ENCODE assay signal across 8 cellular contexts in the genomic region with DNA sequence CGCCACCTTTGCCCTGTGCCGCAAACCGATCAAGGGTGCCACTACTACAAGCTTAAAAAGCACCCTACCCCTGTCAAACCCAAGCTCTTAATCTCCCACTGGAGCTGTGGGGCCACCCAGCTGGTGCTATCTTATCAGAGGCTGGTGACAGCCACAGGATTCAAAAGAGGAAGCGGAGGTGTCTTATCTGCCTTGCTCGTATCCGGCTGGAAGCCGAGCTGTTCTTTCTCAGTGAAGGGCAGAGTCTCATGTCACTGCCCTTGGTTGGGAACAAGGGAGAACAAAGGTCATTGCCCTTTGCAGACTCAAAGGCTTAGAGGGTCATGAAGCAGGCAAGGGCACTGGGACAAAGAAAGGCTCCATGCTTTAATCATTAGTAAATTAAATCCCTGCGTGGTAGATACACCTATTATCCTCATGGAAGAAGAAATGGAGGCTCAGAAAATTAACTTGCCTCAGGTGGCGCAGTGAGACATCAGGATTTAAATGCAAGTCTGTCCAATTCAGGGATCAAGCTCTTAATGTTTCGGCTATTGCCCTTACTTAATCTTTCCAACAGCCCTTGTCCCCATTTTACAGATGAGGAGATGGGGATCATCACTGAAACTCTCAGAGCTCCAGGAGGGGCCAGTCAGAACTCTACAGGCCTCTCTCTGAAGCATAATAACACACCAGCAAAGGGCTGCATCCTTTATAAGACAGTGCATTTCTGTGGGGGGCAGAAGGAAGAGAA.
A peak's percentile ranks its signal among the peaks of the same experiment; 100 is the strongest.
DNase-seq lines count a peak whose midpoint lies in the region; ATAC-seq and TF ChIP-seq lines count a peak whose summit lies in the region.

No MANE protein-coding gene starts in this region.

- no peak for DNase-seq in activated naive CD8-positive, alpha-beta T cell treated with anti-CD3 and anti-CD28 coated beads, Interleukin-2, amount 50 U/mL, for 24 hours
- no peak for DNase-seq in activated naive CD8-positive, alpha-beta T cell treated with anti-CD3 and anti-CD28 coated beads for 36 hours
- peak; percentile 78 to 92 for DNase-seq in erythroblast (lab: John Stamatoyannopoulos, UW)
- no peak for DNase-seq in hippocampal formation (lab: John Stamatoyannopoulos, UW)
- DNase-seq in tibial nerve (ENCODE audit: low spot score in 2 of 2): no peak
- no peak for DNase-seq in NCI-H2196 (lab: John Stamatoyannopoulos, UW; ENCODE audit: unreplicated experiment)
- DNase-seq in DMS153 treated with DMSO at 0.1 percent for 48 hours (lab: John Stamatoyannopoulos, UW; ENCODE audit: unreplicated experiment): no peak

- TF ChIP-seq POLR2A in erythroblast (IDR thresholded peaks at IDR 0.05; ENCODE audit: low read length) (no peak), tibial nerve (IDR thresholded peaks at IDR 0.05) (no peak)

- TF ChIP-seq EP300 in tibial nerve (IDR thresholded peaks at IDR 0.05): no peak

- no peak overlapping the region for H3K27ac Mint-ChIP-seq in activated naive CD8-positive, alpha-beta T cell treated with anti-CD3 and anti-CD28 coated beads, Interleukin-2, amount 50 U/mL, for 24 hours
- H3K27ac Mint-ChIP-seq in activated naive CD8-positive, alpha-beta T cell treated with anti-CD3 and anti-CD28 coated beads for 36 hours: no peak overlapping the region

- H3K4me3 ChIP-seq in tibial nerve: no peak overlapping the region

- no peak overlapping the region for H3K27ac ChIP-seq in tibial nerve

- peaks cover 6% of the 10 kb centered on the region for H3K9me3 Mint-ChIP-seq in activated naive CD8-positive, alpha-beta T cell treated with anti-CD3 and anti-CD28 coated beads, Interleukin-2, amount 50 U/mL, for 24 hours
- peaks cover 6% of the 10 kb centered on the region for H3K9me3 Mint-ChIP-seq in activated naive CD8-positive, alpha-beta T cell treated with anti-CD3 and anti-CD28 coated beads for 36 hours

- H3K27me3 Mint-ChIP-seq in activated naive CD8-positive, alpha-beta T cell treated with anti-CD3 and anti-CD28 coated beads, Interleukin-2, amount 50 U/mL, for 24 hours: peaks cover 6% of the 10 kb centered on the region
- H3K27me3 Mint-ChIP-seq in activated naive CD8-positive, alpha-beta T cell treated with anti-CD3 and anti-CD28 coated beads for 36 hours: peaks cover 8% of the 10 kb centered on the region

- H3K36me3 Mint-ChIP-seq in activated naive CD8-positive, alpha-beta T cell treated with anti-CD3 and anti-CD28 coated beads, Interleukin-2, amount 50 U/mL, for 24 hours (ENCODE audit: low read depth): no peaks in the 10 kb centered on the region
- peaks cover 2% of the 10 kb centered on the region for H3K36me3 Mint-ChIP-seq in activated naive CD8-positive, alpha-beta T cell treated with anti-CD3 and anti-CD28 coated beads for 36 hours

- 49 to 66% methylated on average over 10 of the region's 10 CpGs for WGBS in tibial nerve, 2 donors

- ATAC-seq in activated naive CD8-positive, alpha-beta T cell treated with anti-CD3 and anti-CD28 coated beads, Interleukin-2, amount 50 U/mL, for 24 hours: peak; percentile 69
- peak; percentile 64 for ATAC-seq in HG03571 (IDR thresholded peaks at IDR 0.05; ENCODE audit: unreplicated experiment)

- H3K36me3 ChIP-seq in tibial nerve: no peaks in the 10 kb centered on the region

- no peak overlapping the region for H3K4me3 Mint-ChIP-seq in activated naive CD8-positive, alpha-beta T cell treated with anti-CD3 and anti-CD28 coated beads, Interleukin-2, amount 50 U/mL, for 24 hours
- no peak overlapping the region for H3K4me3 Mint-ChIP-seq in activated naive CD8-positive, alpha-beta T cell treated with anti-CD3 and anti-CD28 coated beads for 36 hours

- H3K9me3 ChIP-seq in tibial nerve: no peaks in the 10 kb centered on the region

- peaks cover 0 to 22% (median 8%) of the 10 kb centered on the region in 4 donors for H3K4me1 ChIP-seq in tibial nerve

- H3K27me3 ChIP-seq in tibial nerve: no peaks in the 10 kb centered on the region

- H3K4me1 Mint-ChIP-seq in activated naive CD8-positive, alpha-beta T cell treated with anti-CD3 and anti-CD28 coated beads, Interleukin-2, amount 50 U/mL, for 24 hours: peaks cover 10% of the 10 kb centered on the region
- peaks cover 7% of the 10 kb centered on the region for H3K4me1 Mint-ChIP-seq in activated naive CD8-positive, alpha-beta T cell treated with anti-CD3 and anti-CD28 coated beads for 36 hours

- TF ChIP-seq CTCF in tibial nerve (IDR thresholded peaks at IDR 0.05): no peak

Comparison
In these comparisons a context has a peak if more than half of its experiments do, and no peak if none do; other contexts are left out.
1. DNase-seq: peak in erythroblast (2 of 2); none in activated naive CD8-positive, alpha-beta T cell treated with anti-CD3 and anti-CD28 coated beads, Interleukin-2, amount 50 U/mL, for 24 hours (single experiment), activated naive CD8-positive, alpha-beta T cell treated with anti-CD3 and anti-CD28 coated beads for 36 hours (single experiment), hippocampal formation (0 of 2), tibial nerve (0 of 2), NCI-H2196 (single experiment) and DMS153 treated with DMSO at 0.1 percent for 48 hours (single experiment).